Comparison of ENCODE assay signal across 8 cellular contexts in the genomic region with DNA sequence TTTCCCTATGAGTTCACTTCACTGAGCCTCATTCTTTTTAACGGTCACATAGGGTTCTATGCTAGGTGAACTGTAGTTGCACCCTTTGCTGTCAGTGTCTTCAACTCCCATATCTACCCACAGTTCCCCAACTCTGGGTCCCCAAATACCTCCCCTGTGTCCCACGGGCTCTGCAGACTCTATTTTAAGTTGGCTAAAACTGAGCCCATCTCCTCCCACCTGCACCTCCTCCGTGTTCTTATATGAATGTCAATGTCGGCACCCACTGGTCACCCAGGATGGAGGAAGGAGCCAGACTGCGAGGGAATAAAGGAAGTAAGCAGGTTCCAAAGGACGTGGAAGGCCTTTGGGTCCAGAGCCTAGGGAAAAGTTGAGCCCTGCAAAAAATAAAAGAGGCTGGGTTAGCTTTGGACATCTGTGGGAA. TPM values are rescaled to one million over a fixed set of nuclear protein-coding genes. Genes with fewer than 3 reads are reported as not detected.
DNase-seq lines count a peak whose midpoint lies in the region; FAIRE-seq and TF ChIP-seq lines count a peak whose summit lies in the region.

No MANE protein-coding gene starts in this region.

- peak overlapping the region; percentile 38; the same call in 1 of the 2 replicates for H3K9ac ChIP-seq in ES-I3 (ENCODE audit: low read depth, low read length)

- TF ChIP-seq CTCF in RWPE1 (conservative IDR thresholded peaks at IDR 0.05; ENCODE audit: low read depth) (no peak), esophagus squamous epithelium (IDR thresholded peaks at IDR 0.05) (no peak)

- peak overlapping the region; percentile 89 to 99 (median 97) for H3K4me3 ChIP-seq in esophagus squamous epithelium

- CTCF ChIA-PET in RWPE1 (lab: Yijun Ruan, JAX): interaction anchor here (0.5 to 0.6 kb wide), 2 partner anchors 80 to 437 kb away, joined by 3 read pairs; no protein-coding TSS in a partner anchor

- H3K4me1 ChIP-seq in ES-I3 (ENCODE audit: insufficient read depth, low read length) (peaks cover 5% of the 10 kb centered on the region; the same call in 1 of the 2 replicates), esophagus squamous epithelium (peaks cover 12 to 35% (median 13%) of the 10 kb centered on the region in 3 donors)

- H3K27ac ChIP-seq in RWPE1 (peak overlapping the region; percentile 71), esophagus squamous epithelium (peak overlapping the region in 2 of 4 donors; percentile 77 to 89)

- H3K27me3 ChIP-seq in esophagus squamous epithelium: no peaks in the 10 kb centered on the region

- H3K9me3 ChIP-seq in ES-I3 (ENCODE audit: control insufficient read depth, insufficient read depth, low read length) (no peaks in the 10 kb centered on the region), esophagus squamous epithelium (no peaks in the 10 kb centered on the region)

- no peak for TF ChIP-seq POLR2A in esophagus squamous epithelium (IDR thresholded peaks at IDR 0.05)

- intact Hi-C loops in esophagus squamous epithelium (cut with DNase I): no loop called here

- POLR2A ChIA-PET in RWPE1 (lab: Yijun Ruan, JAX; ENCODE audit: low non-redundant PET): no interaction called here

- H3K36me3 ChIP-seq in ES-I3 (ENCODE audit: insufficient read depth, low read length) (peaks cover 13% of the 10 kb centered on the region), esophagus squamous epithelium (peaks cover 0 to 38% (median 7%) of the 10 kb centered on the region in 3 donors)

- DNase-seq in RWPE1 (ENCODE audit: low spot score): no peak
- no peak for DNase-seq in esophagus squamous epithelium (lab: John Stamatoyannopoulos, UW)
- DNase-seq in putamen (ENCODE audit: low spot score): peak; percentile 65
- no peak for DNase-seq in HTR-8/SVneo (ENCODE audit: insufficient read length, low spot score)
- no peak for DNase-seq in germinal center (ENCODE audit: low spot score)
- DNase-seq in Kasumi-1 (lab: John Stamatoyannopoulos, UW): no peak
- DNase-seq in GF-D8 (lab: John Stamatoyannopoulos, UW): no peak

- WGBS in esophagus squamous epithelium, 2 donors: 62 to 68% methylated on average over 4 to 6 of the region's 6 CpGs

- no peak for FAIRE-seq in HTR-8/SVneo (lab: Jason Lieb, UNC)

RNA-seq across cellular contexts. Expression of gene PIN1, which starts 0.8 kb away (rescaled TPM):
- 10 to 100 TPM; 61.1 to 77.1 (median 67.6) TPM for total RNA-seq in esophagus squamous epithelium

RNA-seq across cellular contexts. Expression of gene UBL5, which starts 6.6 kb away (rescaled TPM):
- 100 to 1,000 TPM; 394 to 688 (median 499) TPM for total RNA-seq in esophagus squamous epithelium

RNA-seq across cellular contexts. Expression of gene FBXL12, which starts 15.4 kb away (rescaled TPM):
- 10 to 100 TPM in 3 of 4 donors, 1 to 10 TPM in 1; 6.9 to 20.0 (median 13.7) TPM for total RNA-seq in esophagus squamous epithelium
